10 cellular contexts compared by ENCODE assay signal in genomic region chr1:205314986-205315618, GRCh38. TPM values are rescaled to one million over a fixed set of nuclear protein-coding genes. Genes with fewer than 3 reads are reported as not detected.
DNase-seq lines count a peak whose midpoint lies in the region; ATAC-seq and TF ChIP-seq lines count a peak whose summit lies in the region.
"Had no signal": no experiment of that assay in that cellular context is flagged by ENCODE, and none has a peak within 500 bp of the region (broad histone marks: within the 10 kb centered on the region; RNA-seq: fewer than 3 reads in every experiment).

No MANE protein-coding gene starts in this region.

- peaks cover 97% of the 10 kb centered on the region for H3K4me1 ChIP-seq in OCI-LY3 (ENCODE audit: low read length)
- peaks cover 47% of the 10 kb centered on the region for H3K4me1 ChIP-seq in hepatocyte (ENCODE audit: insufficient read depth)

- H3K27ac ChIP-seq in OCI-LY3 (ENCODE audit: low read length) (peak overlapping the region; percentile 97), hepatocyte (peak overlapping the region; percentile 88)

- peak overlapping the region; percentile 93 for H3K27ac Mint-ChIP-seq in stimulated activated effector memory CD8-positive, alpha-beta T cell treated with anti-CD3 and anti-CD28 coated beads, Interleukin-12 subunit alpha, Interleukin-12 subunit beta, amount 100 ng/mL, for 72 hours

- TF ChIP-seq CTCF in OCI-LY3 (IDR thresholded peaks at IDR 0.05; ENCODE audit: low read depth, low read length) (no peak), hepatocyte (IDR thresholded peaks at IDR 0.05; ENCODE audit: poor library complexity) (no peak)

- H3K9me3 ChIP-seq in OCI-LY3 (ENCODE audit: insufficient read depth, low read length): no peaks in the 10 kb centered on the region
- no peaks in the 10 kb centered on the region for H3K9me3 ChIP-seq in hepatocyte (ENCODE audit: low read depth)

- H4K20me1 ChIP-seq in OCI-LY3 (ENCODE audit: insufficient read depth, low read length) (peaks cover 46% of the 10 kb centered on the region), hepatocyte (ENCODE audit: insufficient read depth, poor library complexity, severe bottlenecking) (no peaks in the 10 kb centered on the region)

- peak overlapping the region; percentile 74 for H3K4me3 Mint-ChIP-seq in activated T-cell treated with anti-CD3 and anti-CD28 coated beads, Interleukin-2, amount 50 U/mL, for 4 hours
- H3K4me3 Mint-ChIP-seq in stimulated activated effector memory CD8-positive, alpha-beta T cell treated with anti-CD3 and anti-CD28 coated beads, Interleukin-12 subunit alpha, Interleukin-12 subunit beta, amount 100 ng/mL, for 72 hours: peak overlapping the region; percentile 74

- H3K9ac ChIP-seq in OCI-LY3 (ENCODE audit: low read length): peak overlapping the region; percentile 92

- 69% methylated on average over 5 of the region's 5 CpGs for WGBS in hepatocyte (ENCODE audit: low lambda C conversion rate, missing lambda C conversion rate)

- H3K4me2 ChIP-seq in OCI-LY3 (ENCODE audit: low read length): peak overlapping the region; percentile 99
- H3K4me2 ChIP-seq in hepatocyte: peak overlapping the region; percentile 20

- peaks cover 15% of the 10 kb centered on the region for H3K36me3 Mint-ChIP-seq in activated T-cell treated with anti-CD3 and anti-CD28 coated beads, Interleukin-2, amount 50 U/mL, for 4 hours (ENCODE audit: insufficient read depth)
- peaks cover 15% of the 10 kb centered on the region for H3K36me3 Mint-ChIP-seq in stimulated activated effector memory CD8-positive, alpha-beta T cell treated with anti-CD3 and anti-CD28 coated beads, Interleukin-12 subunit alpha, Interleukin-12 subunit beta, amount 100 ng/mL, for 72 hours

- no peaks in the 10 kb centered on the region for H3K27me3 ChIP-seq in OCI-LY3 (ENCODE audit: low read depth, low read length)
- H3K27me3 ChIP-seq in hepatocyte: no peaks in the 10 kb centered on the region
- H3K27me3 ChIP-seq in H7 (ENCODE audit: control insufficient read depth, insufficient read depth, low read length): no peaks in the 10 kb centered on the region

- no peaks in the 10 kb centered on the region for H3K9me3 Mint-ChIP-seq in activated T-cell treated with anti-CD3 and anti-CD28 coated beads, Interleukin-2, amount 50 U/mL, for 4 hours
- no peaks in the 10 kb centered on the region for H3K9me3 Mint-ChIP-seq in stimulated activated effector memory CD8-positive, alpha-beta T cell treated with anti-CD3 and anti-CD28 coated beads, Interleukin-12 subunit alpha, Interleukin-12 subunit beta, amount 100 ng/mL, for 72 hours

- H3K36me3 ChIP-seq in OCI-LY3 (replicated peaks; ENCODE audit: low read depth, low read length) (peaks cover 43% of the 10 kb centered on the region), hepatocyte (replicated peaks; ENCODE audit: insufficient read depth, low read depth) (no peaks in the 10 kb centered on the region), H7 (replicated peaks; ENCODE audit: control insufficient read depth, insufficient read depth, low read length) (peaks cover 15% of the 10 kb centered on the region)

- H3K4me3 ChIP-seq in OCI-LY3 (ENCODE audit: low read length) (peak overlapping the region; percentile 79), hepatocyte (no peak overlapping the region), H7 (ENCODE audit: insufficient read depth, low read depth, low read length) (no peak overlapping the region)

- no peaks in the 10 kb centered on the region for H3K9me2 ChIP-seq in hepatocyte (replicated peaks; ENCODE audit: insufficient read depth)

- H2AFZ ChIP-seq in OCI-LY3 (ENCODE audit: low read depth, low read length) (no peak overlapping the region), hepatocyte (no peak overlapping the region)

- H3K79me2 ChIP-seq in OCI-LY3 (ENCODE audit: low read length) (peaks cover 93% of the 10 kb centered on the region), hepatocyte (peaks cover 89% of the 10 kb centered on the region)

- H3K4me1 Mint-ChIP-seq in activated T-cell treated with anti-CD3 and anti-CD28 coated beads, Interleukin-2, amount 50 U/mL, for 4 hours (ENCODE audit: low read depth): peaks cover 98% of the 10 kb centered on the region
- peaks cover 86% of the 10 kb centered on the region for H3K4me1 Mint-ChIP-seq in stimulated activated effector memory CD8-positive, alpha-beta T cell treated with anti-CD3 and anti-CD28 coated beads, Interleukin-12 subunit alpha, Interleukin-12 subunit beta, amount 100 ng/mL, for 72 hours

- DNase-seq in activated T-cell treated with anti-CD3 and anti-CD28 coated beads, Interleukin-2, amount 50 U/mL, for 4 hours: no peak
- DNase-seq in activated T-cell treated with anti-CD3 and anti-CD28 coated beads for 4 hours (no peak), hepatocyte (ENCODE audit: low spot score) (no peak), H7 (no peak)
- DNase-seq in stimulated activated effector memory CD8-positive, alpha-beta T cell treated with anti-CD3 and anti-CD28 coated beads, Interleukin-12 subunit alpha, Interleukin-12 subunit beta, amount 100 ng/mL, for 72 hours (ENCODE audit: low spot score in 2 of 2): no peak

- H3K27me3 Mint-ChIP-seq in activated T-cell treated with anti-CD3 and anti-CD28 coated beads, Interleukin-2, amount 50 U/mL, for 4 hours (ENCODE audit: low read depth): no peaks in the 10 kb centered on the region

- ATAC-seq in activated T-cell treated with anti-CD3 and anti-CD28 coated beads, Interleukin-2, amount 50 U/mL, for 4 hours: no peak
- no peak for ATAC-seq in stimulated activated effector memory CD8-positive, alpha-beta T cell treated with anti-CD3 and anti-CD28 coated beads, Interleukin-12 subunit alpha, Interleukin-12 subunit beta, amount 100 ng/mL, for 72 hours
- ATAC-seq in GM21367 (IDR thresholded peaks at IDR 0.05; ENCODE audit: unreplicated experiment) (no peak), HG02970 (IDR thresholded peaks at IDR 0.05; ENCODE audit: low FRiP score, unreplicated experiment) (no peak)

RNA-seq across cellular contexts. Expression of gene NUAK2, which starts 6.4 kb away (rescaled TPM):
- 1 to 10 TPM; 1.4 to 1.7 (median 1.5) TPM for total RNA-seq in activated T-cell treated with anti-CD3 and anti-CD28 coated beads, Interleukin-2, amount 50 U/mL, for 4 hours
- 12.6 and 13.4 TPM in 2 replicates for total RNA-seq in hepatocyte
- 20.7 and 22.5 TPM in 2 replicates for polyA plus RNA-seq in hepatocyte
- 9.2 and 9.8 TPM in 2 replicates for total RNA-seq in H7 (2014; rRNA removed; shearing (Covaris generic))

RNA-seq across cellular contexts. Expression of gene KLHDC8A, which starts 41.6 kb away (rescaled TPM):
- under 1 TPM in 1 of 3 donors, not detected in 2; 0.05 TPM for total RNA-seq in activated T-cell treated with anti-CD3 and anti-CD28 coated beads, Interleukin-2, amount 50 U/mL, for 4 hours
- total RNA-seq in hepatocyte: 0.28 and 0.40 TPM in 2 replicates
- polyA plus RNA-seq in hepatocyte: 1.6 and 1.7 TPM in 2 replicates
- total RNA-seq in H7 (2014; rRNA removed; shearing (Covaris generic)): 2.3 and 5.0 TPM in 2 replicates
- total RNA-seq: dermis microvascular lymphatic vessel endothelial cell, M059J had no signal
